ENCODE assay signal across 9 cellular contexts in the genomic region with DNA sequence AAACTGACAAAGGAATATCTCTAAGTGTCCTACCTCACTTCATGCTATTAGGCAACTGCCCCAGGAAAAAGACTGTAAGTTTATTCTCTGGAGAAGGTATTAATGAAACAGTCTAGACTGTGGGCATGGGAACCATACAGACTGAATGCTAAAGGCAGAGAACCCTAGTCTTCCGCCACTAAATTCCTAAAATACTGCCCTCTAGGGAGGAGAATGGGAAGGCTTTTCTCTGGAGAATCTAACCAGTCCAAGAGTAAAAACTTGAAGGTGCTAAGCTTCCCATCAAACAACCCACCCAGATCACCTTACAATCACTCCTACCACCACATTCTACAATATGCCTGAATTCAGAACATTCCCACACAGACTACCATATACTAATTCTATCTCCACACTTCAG. TPM values are rescaled to one million over a fixed set of nuclear protein-coding genes. Genes with fewer than 3 reads are reported as not detected.
DNase-seq lines count a peak whose midpoint lies in the region; ATAC-seq and TF ChIP-seq lines count a peak whose summit lies in the region.
"Had no signal": no experiment of that assay in that cellular context is flagged by ENCODE, and none has a peak within 500 bp of the region (broad histone marks: within the 10 kb centered on the region; RNA-seq: fewer than 3 reads in every experiment).

No MANE protein-coding gene starts in this region.

- H3K23ac ChIP-seq in mesendoderm (ENCODE audit: low read length): no peak overlapping the region

- DNase-seq in DMS 273 treated with DMSO at 0.1 percent for 48 hours (lab: John Stamatoyannopoulos, UW) (peak; percentile 9), HT-29 (ENCODE audit: low spot score) (peak; percentile 74), amniotic epithelial cell (ENCODE audit: low read depth) (peak; percentile 34), mesendoderm (peak; percentile 76), suprapubic skin (ENCODE audit: low spot score in 2 of 2) (no peak)
- DNase-seq: NCI-H1436 treated with DMSO at 0.1 percent for 48 hours had no signal

- no peak overlapping the region for H3K9ac ChIP-seq in mesendoderm (ENCODE audit: low read length)

- TF ChIP-seq EP300 in suprapubic skin (IDR thresholded peaks at IDR 0.05): no peak

- no peaks in the 10 kb centered on the region for H3K27me3 ChIP-seq in mesendoderm (ENCODE audit: insufficient read depth, low read length, poor library complexity)
- no peaks in the 10 kb centered on the region for H3K27me3 ChIP-seq in suprapubic skin

- no peak overlapping the region for H3K4me2 ChIP-seq in mesendoderm (ENCODE audit: low read length)

- peaks cover 11% of the 10 kb centered on the region for H3K79me2 ChIP-seq in mesendoderm (ENCODE audit: control insufficient read depth, insufficient read depth, low read length)

- H3K36me3 ChIP-seq in mesendoderm (ENCODE audit: control insufficient read depth, insufficient read depth, low read length): no peaks in the 10 kb centered on the region
- no peaks in the 10 kb centered on the region for H3K36me3 ChIP-seq in suprapubic skin

- no peak overlapping the region for H3K18ac ChIP-seq in mesendoderm (ENCODE audit: low read length)

- no CpG with 5 or more reads among the region's 1 CpG for WGBS in mesendoderm (ENCODE audit: extremely low coverage, insufficient coverage, low lambda C conversion rate)
- WGBS in suprapubic skin: 80% methylated on average over 1 of the region's 1 CpG

- H4K5ac ChIP-seq in mesendoderm (ENCODE audit: low read length): no peak overlapping the region

- H3K9me3 ChIP-seq in suprapubic skin: no peaks in the 10 kb centered on the region

- H4K8ac ChIP-seq in mesendoderm (ENCODE audit: low read depth, low read length): no peak overlapping the region

- peak in 1 of 2 donors; percentile 15 for TF ChIP-seq CTCF in suprapubic skin (IDR thresholded peaks at IDR 0.05)

- H2AK5ac ChIP-seq in mesendoderm (ENCODE audit: low read length): no peak overlapping the region

- H3K4ac ChIP-seq in mesendoderm (ENCODE audit: low read depth, low read length): no peak overlapping the region

- H3K79me1 ChIP-seq in mesendoderm (ENCODE audit: low read length): peaks cover 10% of the 10 kb centered on the region

- TF ChIP-seq POLR2A in suprapubic skin (IDR thresholded peaks at IDR 0.05): no peak

- H2BK5ac ChIP-seq in mesendoderm (ENCODE audit: low read length): no peak overlapping the region

- H3K4me1 ChIP-seq in mesendoderm (ENCODE audit: control insufficient read depth, low read depth, low read length) (no peaks in the 10 kb centered on the region), suprapubic skin (peaks cover 18% of the 10 kb centered on the region)

- H2BK15ac ChIP-seq in mesendoderm (replicated peaks; ENCODE audit: low read depth): no peak overlapping the region

- H3K27ac ChIP-seq in mesendoderm (ENCODE audit: low read depth, low read length): no peak overlapping the region
- H3K27ac ChIP-seq in suprapubic skin: no peak overlapping the region

- H3K4me3 ChIP-seq in mesendoderm (ENCODE audit: low read length) (no peak overlapping the region), suprapubic skin (no peak overlapping the region)

- H2BK120ac ChIP-seq in mesendoderm (ENCODE audit: low read depth, low read length): no peak overlapping the region

- no peak for ATAC-seq in HG02623 (IDR thresholded peaks at IDR 0.05; ENCODE audit: unreplicated experiment)
- no peak for ATAC-seq in HG03571 (IDR thresholded peaks at IDR 0.05; ENCODE audit: unreplicated experiment)
- ATAC-seq in GM18868 (IDR thresholded peaks at IDR 0.05; ENCODE audit: unreplicated experiment): no peak

- no peak overlapping the region for H3K56ac ChIP-seq in mesendoderm (ENCODE audit: low read length)

RNA-seq across cellular contexts. Expression of gene SRBD1, which starts 3.4 kb away (rescaled TPM):
- 4.3 and 5.8 TPM in 2 replicates for total RNA-seq in HT-29 (2014; rRNA removed; shearing (Covaris generic))
- 15.5 TPM for polyA plus RNA-seq in mesendoderm (2013, experiment 1 of 2)
- polyA plus RNA-seq in mesendoderm (2013, experiment 2 of 2): 15.7 TPM
- total RNA-seq in suprapubic skin: 1 to 10 TPM; 6.1 to 9.6 (median 7.2) TPM

RNA-seq across cellular contexts. Expression of gene PRKCE, which starts 43.8 kb away (rescaled TPM):
- total RNA-seq in HT-29 (2014; rRNA removed; shearing (Covaris generic)): 17.7 and 21.2 TPM in 2 replicates
- 0.32 TPM for polyA plus RNA-seq in mesendoderm (2013, experiment 1 of 2)
- polyA plus RNA-seq in mesendoderm (2013, experiment 2 of 2): 0.38 TPM
- 10 to 100 TPM in 2 of 4 donors, 1 to 10 TPM in 2; 7.9 to 18.3 (median 12.5) TPM for total RNA-seq in suprapubic skin

Comparison
In these comparisons a context has a peak if more than half of its experiments do, and no peak if none do; other contexts are left out.
1. DNase-seq: peak in DMS 273 treated with DMSO at 0.1 percent for 48 hours (single experiment), HT-29 (single experiment), amniotic epithelial cell (single experiment) and mesendoderm (single experiment); none in suprapubic skin (0 of 2).